22 cellular contexts compared by ENCODE assay signal in the genomic region with DNA sequence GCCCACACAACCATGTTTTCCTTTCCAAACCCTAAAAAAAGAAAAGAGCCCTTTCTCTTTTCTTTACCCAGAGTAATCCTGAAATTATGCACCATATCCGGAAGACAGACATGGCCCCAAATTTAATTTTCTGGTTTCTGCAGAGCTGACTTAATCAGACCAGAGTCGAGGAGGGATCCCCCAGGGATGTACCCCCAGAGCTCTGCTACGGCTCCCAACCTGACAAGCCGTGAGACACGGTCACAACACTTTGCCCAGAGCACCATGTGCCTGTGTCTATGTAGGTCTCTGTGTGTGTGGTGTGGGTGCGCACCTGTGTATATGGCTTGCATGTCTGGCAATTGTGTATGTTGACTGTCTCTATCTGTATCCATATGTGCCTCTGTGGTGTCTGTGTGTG.
"Had no signal": no experiment of that assay in that cellular context is flagged by ENCODE, and none has a peak within 500 bp of the region (broad histone marks: within the 10 kb centered on the region; RNA-seq: fewer than 3 reads in every experiment).

No MANE protein-coding gene starts in this region.

- H3K4me3 ChIP-seq: colonic mucosa, esophagus squamous epithelium, gastrocnemius medialis, heart right ventricle, left lung, lower lobe of right lung had no signal

- ATAC-seq: effector memory CD8-positive, alpha-beta T cell; gastrocnemius medialis; left cardiac atrium; left lung; left ventricle myocardium superior; naive thymus-derived CD4-positive, alpha-beta T cell had no signal

- H3K27ac ChIP-seq: colonic mucosa, epithelial cell of prostate, esophagus squamous epithelium, gastrocnemius medialis, heart right ventricle, left lung, lower lobe of right lung had no signal

- H3K27me3 ChIP-seq: colonic mucosa, esophagus squamous epithelium, gastrocnemius medialis, heart right ventricle, left lung had no signal

- H3K9me3 ChIP-seq: colonic mucosa, esophagus squamous epithelium, gastrocnemius medialis, heart right ventricle, left lung, lower lobe of right lung had no signal

- DNase-seq: colonic mucosa; cortex of kidney; effector CD8-positive, alpha-beta T cell; effector memory CD8-positive, alpha-beta T cell; endodermal cell; erythroblast; esophagus squamous epithelium; foreskin fibroblast; foreskin melanocyte; gastrocnemius medialis; glutamatergic neuron; head of caudate nucleus; heart right ventricle; hippocampal formation; left cardiac atrium; left lung; left ventricle myocardium superior; lower lobe of right lung; mesendoderm; midbrain; naive thymus-derived CD4-positive, alpha-beta T cell had no signal

- H3K36me3 ChIP-seq: colonic mucosa, esophagus squamous epithelium, gastrocnemius medialis, heart right ventricle, left lung, lower lobe of right lung had no signal

- H3K4me1 ChIP-seq: colonic mucosa, gastrocnemius medialis, left lung, lower lobe of right lung had no signal
